Comparison of ENCODE assay signal across 10 cellular contexts in the genomic region with DNA sequence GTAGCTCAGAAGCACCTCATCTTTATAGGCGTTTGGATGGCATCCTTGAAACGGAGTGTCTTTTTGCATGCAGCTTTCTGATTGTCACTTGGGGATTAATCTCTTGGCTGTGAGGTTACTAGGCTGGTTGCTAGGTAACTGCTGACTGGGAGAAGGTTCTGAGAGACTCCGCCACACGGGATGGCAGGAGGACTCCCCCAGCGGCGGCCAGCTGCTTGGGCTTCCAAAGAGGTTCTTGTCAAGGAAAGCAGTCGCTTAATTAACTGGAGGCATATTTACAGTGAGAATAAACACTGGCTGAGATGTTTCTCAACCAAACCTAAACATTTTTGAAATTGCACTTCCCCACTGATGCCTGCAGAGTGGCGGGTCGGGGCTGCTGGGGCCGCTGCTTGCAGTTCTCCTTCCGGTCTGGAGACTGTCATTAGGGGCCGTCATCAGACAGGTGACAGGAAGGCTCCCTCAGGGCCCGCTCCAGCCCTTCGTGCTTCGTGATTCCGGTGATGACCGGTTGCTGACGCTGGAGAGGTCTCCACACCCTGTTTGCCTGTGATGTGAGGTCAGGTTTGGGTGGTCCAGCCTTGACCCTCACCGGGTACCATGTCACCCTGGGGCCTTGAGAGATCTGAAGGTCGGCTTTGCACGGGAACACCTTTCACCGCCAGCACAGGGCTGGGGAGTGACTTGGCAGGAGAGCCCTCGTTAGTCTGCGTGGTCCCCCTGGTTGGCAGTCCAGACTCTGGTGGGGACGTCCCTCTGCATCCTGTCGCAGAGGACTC. TPM values are rescaled to one million over a fixed set of nuclear protein-coding genes. Genes with fewer than 3 reads are reported as not detected.
DNase-seq lines count a peak whose midpoint lies in the region; ATAC-seq and TF ChIP-seq lines count a peak whose summit lies in the region.
"Had no signal": no experiment of that assay in that cellular context is flagged by ENCODE, and none has a peak within 500 bp of the region (broad histone marks: within the 10 kb centered on the region; RNA-seq: fewer than 3 reads in every experiment).

No MANE protein-coding gene starts in this region.

- peak overlapping the region; percentile 38 for H3K18ac ChIP-seq in trophoblast cell (ENCODE audit: low read length)

- H3K27ac ChIP-seq in trophoblast cell (ENCODE audit: low read depth, low read length) (no peak overlapping the region), breast epithelium (no peak overlapping the region)
- H3K27ac ChIP-seq: ascending aorta, ovary had no signal

- no peak overlapping the region for H2BK12ac ChIP-seq in trophoblast cell (ENCODE audit: low read length)

- no peaks in the 10 kb centered on the region for H3K79me1 ChIP-seq in trophoblast cell (ENCODE audit: low read length)

- no peak overlapping the region for H3K4ac ChIP-seq in trophoblast cell (ENCODE audit: low read depth, low read length)

- no peak for TF ChIP-seq POLR2A in breast epithelium (IDR thresholded peaks at IDR 0.05)

- peak; percentile 64 for ATAC-seq in GM19025 (IDR thresholded peaks at IDR 0.05; ENCODE audit: low read depth, unreplicated experiment)
- ATAC-seq in HG03442 (IDR thresholded peaks at IDR 0.05; ENCODE audit: unreplicated experiment), result peak; percentile 55
- ATAC-seq in GM21515 (IDR thresholded peaks at IDR 0.05; ENCODE audit: unreplicated experiment), result no peak

- H3K79me2 ChIP-seq in trophoblast cell (ENCODE audit: control insufficient read depth, insufficient read depth, low read length, poor library complexity), result no peaks in the 10 kb centered on the region

- WGBS in trophoblast cell (ENCODE audit: extremely low coverage, insufficient coverage, insufficient read length), result no CpG with 5 or more reads among the region's 26 CpGs

- H2BK5ac ChIP-seq in trophoblast cell (ENCODE audit: low read depth, low read length, poor library complexity), result no peak overlapping the region

- intact Hi-C loops in breast epithelium (cut with DNase I; ENCODE audit: low total_unique reads), result no loop called here

- no peak overlapping the region for H3K4me2 ChIP-seq in trophoblast cell (ENCODE audit: low read length)

- H3K14ac ChIP-seq in trophoblast cell (ENCODE audit: low read length), result no peak overlapping the region

- H3K4me1 ChIP-seq in trophoblast cell (ENCODE audit: control insufficient read depth in 1 of 2, insufficient read depth in 2 of 2, low read length in 2 of 2), result peaks cover 0 to 4% of the 10 kb centered on the region in 2 experiments
- H3K4me1 ChIP-seq in breast epithelium, result no peaks in the 10 kb centered on the region
- H3K4me1 ChIP-seq: ascending aorta had no signal

- no peak overlapping the region for H4K12ac ChIP-seq in trophoblast cell (ENCODE audit: low read depth, low read length)

- H3K9me3 ChIP-seq in trophoblast cell (ENCODE audit: insufficient read depth, low read depth, low read length) (no peaks in the 10 kb centered on the region), breast epithelium (no peaks in the 10 kb centered on the region)
- H3K9me3 ChIP-seq: ascending aorta, ovary had no signal

- H3K36me3 ChIP-seq in trophoblast cell (ENCODE audit: control insufficient read depth in 1 of 2, insufficient read depth in 2 of 2, low read length in 2 of 2) (peaks cover 29 to 35% of the 10 kb centered on the region in 2 experiments), breast epithelium (no peaks in the 10 kb centered on the region)
- H3K36me3 ChIP-seq: ascending aorta, ovary had no signal

- DNase-seq in anterior cingulate cortex (lab: John Stamatoyannopoulos, UW), result peak in 36 of 58 donors; percentile 6 to 82 (median 48)
- DNase-seq in trophoblast cell, result peak in 1 of 2 donors; percentile 19
- no peak for DNase-seq in breast epithelium (ENCODE audit: low spot score in 2 of 2)
- DNase-seq in GOT3 (lab: John Stamatoyannopoulos, UW), result no peak
- no peak for DNase-seq in SIG-M5 treated with dmso at 0.1 percent for 504 hours (lab: John Stamatoyannopoulos, UW; ENCODE audit: unreplicated experiment)

- H3K23ac ChIP-seq in trophoblast cell (ENCODE audit: low read length), result no peak overlapping the region

- no peak overlapping the region for H2BK120ac ChIP-seq in trophoblast cell (ENCODE audit: insufficient read depth, low read length, poor library complexity)

- peak overlapping the region; percentile 40 for H2AK5ac ChIP-seq in trophoblast cell (ENCODE audit: low read length)

- H3K9ac ChIP-seq in trophoblast cell (ENCODE audit: low read length), result no peak overlapping the region

- no peak overlapping the region for H4K8ac ChIP-seq in trophoblast cell (ENCODE audit: low read depth, low read length)

- H3K27me3 ChIP-seq in trophoblast cell (ENCODE audit: insufficient read depth, low read length) (no peaks in the 10 kb centered on the region), breast epithelium (peaks cover 0 to 12% of the 10 kb centered on the region in 2 donors)
- H3K27me3 ChIP-seq: ascending aorta, ovary had no signal

- H3K4me3 ChIP-seq in trophoblast cell (ENCODE audit: low read depth, low read length) (no peak overlapping the region), breast epithelium (no peak overlapping the region)
- H3K4me3 ChIP-seq: ascending aorta, ovary had no signal

- no peak overlapping the region for H4K91ac ChIP-seq in trophoblast cell (ENCODE audit: low read depth, low read length)

- TF ChIP-seq CTCF in breast epithelium (IDR thresholded peaks at IDR 0.05), result no peak

- H2AFZ ChIP-seq in trophoblast cell (ENCODE audit: insufficient read depth, low read length, poor library complexity), result no peak overlapping the region

RNA-seq across cellular contexts. Expression of gene NSG1, which starts 9.1 kb away (rescaled TPM):
- 54.6 and 54.7 TPM in 2 replicates for polyA plus RNA-seq in trophoblast cell (2013)
- total RNA-seq in breast epithelium, result 1 to 10 TPM in 2 of 3 donors, under 1 TPM in 1; 0.48 to 7.3 (median 6.2) TPM
- total RNA-seq: ascending aorta had no signal

Comparison
In these comparisons a context has a peak if more than half of its experiments do, and no peak if none do; other contexts are left out.
1. DNase-seq: peak in anterior cingulate cortex (36 of 58); none in breast epithelium (0 of 2), GOT3 (single experiment) and SIG-M5 treated with dmso at 0.1 percent for 504 hours (single experiment).